ENCODE assay signal across 8 cellular contexts in genomic region chr20:53222932-53223331, GRCh38.
"Had no signal": no experiment of that assay in that cellular context is flagged by ENCODE, and none has a peak within 500 bp of the region (broad histone marks: within the 10 kb centered on the region; RNA-seq: fewer than 3 reads in every experiment).

No MANE protein-coding gene starts in this region.

- FAIRE-seq: G401.6, GM12878, GM12891, GM12892, GM18507, GM19239 had no signal

- DNase-seq: GDM1, GF-D8 had no signal

- ATAC-seq: GM12878 had no signal

- H3K4me3 ChIP-seq: GM12878 had no signal
